1 cellular context compared by ENCODE assay signal in genomic region chr10:48769706-48770105, GRCh38.
TF ChIP-seq lines count a peak whose summit lies in the region.

No MANE protein-coding gene starts in this region.

TF ChIP-seq in WTC11, 78 proteins besides CTCF, POLR2A, EP300 and RAD21 (continued from another document):
- no peak for TF ChIP-seq ZNF281 (CRISPR knock-in tag; IDR thresholded peaks at IDR 0.05)
- no peak for TF ChIP-seq USF1 (CRISPR knock-in tag; IDR thresholded peaks at IDR 0.05)
TF ChIP-seq in WTC11: peak in this region for 0.
